ENCODE assay signal across 8 cellular contexts in genomic region chr6:52595796-52596130, GRCh38. TPM values are rescaled to one million over a fixed set of nuclear protein-coding genes. Genes with fewer than 3 reads are reported as not detected.
A peak's percentile ranks its signal among the peaks of the same experiment; 100 is the strongest.
DNase-seq lines count a peak whose midpoint lies in the region; ATAC-seq and TF ChIP-seq lines count a peak whose summit lies in the region.

No MANE protein-coding gene starts in this region.

- no peak overlapping the region for H3K27ac Mint-ChIP-seq in activated T-helper 1 cell treated with anti-CD3 and anti-CD28 coated beads, Interleukin-12 subunit alpha, Interleukin-12 subunit beta, Interleukin-2, Interleukin-4 antibody, amounts not matched to agents 30 ng/mL and 10 ng/mL and 1 ng/mL, durations not matched to agents 14 hours and 24 hours and 36 hours

- peaks cover 4% of the 10 kb centered on the region for H3K27me3 Mint-ChIP-seq in activated T-helper 1 cell treated with anti-CD3 and anti-CD28 coated beads, Interleukin-12 subunit alpha, Interleukin-12 subunit beta, Interleukin-2, Interleukin-4 antibody, amounts not matched to agents 30 ng/mL and 10 ng/mL and 1 ng/mL, durations not matched to agents 14 hours and 24 hours and 36 hours (ENCODE audit: insufficient read depth)

- H3K27me3 ChIP-seq in Peyer's patch: no peaks in the 10 kb centered on the region
- H3K27me3 ChIP-seq in neuron (ENCODE audit: insufficient read depth, low read length): no peaks in the 10 kb centered on the region

- peak overlapping the region in 3 of 4 donors; percentile 13 to 59 (median 47) for H3K27ac ChIP-seq in Peyer's patch

- H3K4me1 Mint-ChIP-seq in activated T-helper 1 cell treated with anti-CD3 and anti-CD28 coated beads, Interleukin-12 subunit alpha, Interleukin-12 subunit beta, Interleukin-2, Interleukin-4 antibody, amounts not matched to agents 30 ng/mL and 10 ng/mL and 1 ng/mL, durations not matched to agents 14 hours and 24 hours and 36 hours (ENCODE audit: low read depth): peaks cover 9% of the 10 kb centered on the region

- peaks cover 0 to 28% (median 2%) of the 10 kb centered on the region in 4 donors for H3K4me1 ChIP-seq in Peyer's patch
- H3K4me1 ChIP-seq in neuron (ENCODE audit: insufficient read depth, low read length): peaks cover 12% of the 10 kb centered on the region

- H3K36me3 ChIP-seq in Peyer's patch (no peaks in the 10 kb centered on the region), neuron (ENCODE audit: insufficient read depth, low read length) (no peaks in the 10 kb centered on the region)

- no peak for TF ChIP-seq POLR2A in Peyer's patch (IDR thresholded peaks at IDR 0.05)

- intact Hi-C loops in activated T-helper 1 cell treated with anti-CD3 and anti-CD28 coated beads, Interleukin-12 subunit alpha, Interleukin-12 subunit beta, Interleukin-2, Interleukin-4 antibody, amounts not matched to agents 30 ng/mL and 10 ng/mL and 1 ng/mL, durations not matched to agents 14 hours and 24 hours and 36 hours (cut with micrococcal nuclease): loop anchor here (5.0 kb wide), 1 partner anchor 67 kb away; no protein-coding TSS in a partner anchor

- no peak for TF ChIP-seq CTCF in Peyer's patch (IDR thresholded peaks at IDR 0.05)

- ATAC-seq in GM18511 (IDR thresholded peaks at IDR 0.05; ENCODE audit: unreplicated experiment) (peak; percentile 89), HG02623 (IDR thresholded peaks at IDR 0.05; ENCODE audit: unreplicated experiment) (peak; percentile 47), GM18520 (IDR thresholded peaks at IDR 0.05; ENCODE audit: unreplicated experiment) (no peak)

- H2AFZ ChIP-seq in neuron (ENCODE audit: low read depth, low read length): peak overlapping the region; percentile 62

- H3K36me3 Mint-ChIP-seq in activated T-helper 1 cell treated with anti-CD3 and anti-CD28 coated beads, Interleukin-12 subunit alpha, Interleukin-12 subunit beta, Interleukin-2, Interleukin-4 antibody, amounts not matched to agents 30 ng/mL and 10 ng/mL and 1 ng/mL, durations not matched to agents 14 hours and 24 hours and 36 hours (ENCODE audit: low read depth): no peaks in the 10 kb centered on the region

- H3K9me3 ChIP-seq in Peyer's patch (no peaks in the 10 kb centered on the region), neuron (ENCODE audit: low read length) (no peaks in the 10 kb centered on the region)

- DNase-seq in Peyer's patch: no peak
- DNase-seq in NCI-H748 treated with DMSO at 0.1 percent for 48 hours (lab: John Stamatoyannopoulos, UW): no peak
- no peak for DNase-seq in activated T-helper 1 cell treated with anti-CD3 and anti-CD28 coated beads, Interleukin-12 subunit alpha, Interleukin-12 subunit beta, Interleukin-2, Interleukin-4 antibody, amounts not matched to agents 30 ng/mL and 10 ng/mL and 1 ng/mL, durations not matched to agents 14 hours and 24 hours and 36 hours (ENCODE audit: low spot score)
- no peak for DNase-seq in occipital lobe (lab: John Stamatoyannopoulos, UW)

- no peaks in the 10 kb centered on the region for H3K9me3 Mint-ChIP-seq in activated T-helper 1 cell treated with anti-CD3 and anti-CD28 coated beads, Interleukin-12 subunit alpha, Interleukin-12 subunit beta, Interleukin-2, Interleukin-4 antibody, amounts not matched to agents 30 ng/mL and 10 ng/mL and 1 ng/mL, durations not matched to agents 14 hours and 24 hours and 36 hours

- H3K4me3 Mint-ChIP-seq in activated T-helper 1 cell treated with anti-CD3 and anti-CD28 coated beads, Interleukin-12 subunit alpha, Interleukin-12 subunit beta, Interleukin-2, Interleukin-4 antibody, amounts not matched to agents 30 ng/mL and 10 ng/mL and 1 ng/mL, durations not matched to agents 14 hours and 24 hours and 36 hours: no peak overlapping the region

- H3K4me3 ChIP-seq in Peyer's patch (no peak overlapping the region), neuron (ENCODE audit: low read length) (no peak overlapping the region)

RNA-seq across cellular contexts. Expression of gene TRAM2, which starts 18.9 kb away (rescaled TPM):
- 10 to 100 TPM in 3 of 4 donors, 1 to 10 TPM in 1; 8.3 to 17.7 (median 14.7) TPM for total RNA-seq in Peyer's patch
- total RNA-seq in activated T-helper 1 cell treated with anti-CD3 and anti-CD28 coated beads, Interleukin-12 subunit alpha, Interleukin-12 subunit beta, Interleukin-2, Interleukin-4 antibody, amounts not matched to agents 30 ng/mL and 10 ng/mL and 1 ng/mL, durations not matched to agents 14 hours and 24 hours and 36 hours: 2.1 and 2.5 TPM in 2 replicates
- total RNA-seq in occipital lobe: 1.6 TPM
